Comparison of ENCODE assay signal across 3 cellular contexts in genomic region chr17:37787055-37787720, GRCh38.
TF ChIP-seq lines count a peak whose summit lies in the region.

No MANE protein-coding gene starts in this region.

TF ChIP-seq in A549, 52 proteins besides CTCF, POLR2A, EP300 and RAD21 (continues in another document):
- TF ChIP-seq ZC3H11A (IDR thresholded peaks at IDR 0.05) (no peak), USF2 (IDR thresholded peaks at IDR 0.05) (peak; percentile 63), RNF2 (IDR thresholded peaks at IDR 0.05; ENCODE audit: borderline replicate concordance, low read depth) (no peak), RFX5 (IDR thresholded peaks at IDR 0.05) (no peak), MAZ (IDR thresholded peaks at IDR 0.05; ENCODE audit: borderline replicate concordance, low read depth, low read length) (no peak), CHD4 (IDR thresholded peaks at IDR 0.05; ENCODE audit: borderline replicate concordance) (no peak), E2F6 (IDR thresholded peaks at IDR 0.05; ENCODE audit: borderline replicate concordance, low read depth) (peak; percentile 63; the same call in 1 of the 2 replicates), HES2 (IDR thresholded peaks at IDR 0.05) (no peak), EHMT2 (IDR thresholded peaks at IDR 0.05; ENCODE audit: low read depth) (no peak), REST (IDR thresholded peaks at IDR 0.05) (no peak), HOXA7 (CRISPR knock-in tag; IDR thresholded peaks at IDR 0.05) (no peak), JUN (IDR thresholded peaks at IDR 0.05) (peak in 1 of 2 experiments; percentile 48; a peak in 1 of 5 replicates), HOXB5 (CRISPR knock-in tag; IDR thresholded peaks at IDR 0.05) (no peak), HDAC2 (IDR thresholded peaks at IDR 0.05) (no peak), MAX (IDR thresholded peaks at IDR 0.05) (peak; percentile 62; the same call in 1 of the 2 replicates), FOSL2 (IDR thresholded peaks at IDR 0.05) (no peak), FOSL2 (CRISPR knock-in tag; IDR thresholded peaks at IDR 0.05) (no peak), SMC3 (IDR thresholded peaks at IDR 0.05) (peak; percentile 20; the same call in 1 of the 3 replicates), MAFK (IDR thresholded peaks at IDR 0.05; ENCODE audit: partially characterized antibody) (no peak)

TF ChIP-seq in HCT116, 20 proteins besides CTCF, POLR2A, EP300 and RAD21:
- TF ChIP-seq SP1 (IDR thresholded peaks at IDR 0.05; ENCODE audit: low read depth) (no peak), YY1 (IDR thresholded peaks at IDR 0.05; ENCODE audit: extremely low read depth, insufficient replicate concordance, low read depth, low read length) (no peak), MAX (IDR thresholded peaks at IDR 0.05) (no peak), ATF3 (IDR thresholded peaks at IDR 0.05) (no peak)

TF ChIP-seq in HepG2, 621 proteins besides CTCF, POLR2A, EP300 and RAD21 (continues in another document):
- TF ChIP-seq CBX2 (IDR thresholded peaks at IDR 0.05; ENCODE audit: low read depth, low read length) (no peak), CBX2 (CRISPR knock-in tag; IDR thresholded peaks at IDR 0.05; ENCODE audit: low read depth) (no peak), LBX2 (CRISPR knock-in tag; IDR thresholded peaks at IDR 0.05; ENCODE audit: borderline replicate concordance) (no peak), FIP1L1 (IDR thresholded peaks at IDR 0.05; ENCODE audit: borderline replicate concordance, insufficient read depth, low read depth, low read length) (no peak), ZFP41 (CRISPR knock-in tag; IDR thresholded peaks at IDR 0.05; ENCODE audit: borderline replicate concordance) (no peak), EHMT2 (IDR thresholded peaks at IDR 0.05; ENCODE audit: borderline replicate concordance, low read depth, low read length) (no peak), RARG (CRISPR knock-in tag; IDR thresholded peaks at IDR 0.05; ENCODE audit: low read depth) (no peak), PPARG (CRISPR knock-in tag; conservative IDR thresholded peaks at IDR 0.05) (no peak), REST (IDR thresholded peaks at IDR 0.05; ENCODE audit: borderline replicate concordance in 1 of 2, low read depth in 1 of 2, low read length in 2 of 2) (no peak), ZNF441 (CRISPR knock-in tag; IDR thresholded peaks at IDR 0.05; ENCODE audit: borderline replicate concordance) (no peak), ZFP37 (CRISPR knock-in tag; IDR thresholded peaks at IDR 0.05; ENCODE audit: borderline replicate concordance) (no peak), KDM4B (CRISPR knock-in tag; IDR thresholded peaks at IDR 0.05) (no peak), MIXL1 (CRISPR knock-in tag; IDR thresholded peaks at IDR 0.05) (peak; percentile 74), ZNF567 (CRISPR knock-in tag; IDR thresholded peaks at IDR 0.05; ENCODE audit: borderline replicate concordance) (no peak), SALL2 (CRISPR knock-in tag; IDR thresholded peaks at IDR 0.05) (0 out of 2 replicates have a peak, but pooled peaks have one; percentile 27), ZNF12 (CRISPR knock-in tag; IDR thresholded peaks at IDR 0.05) (0 out of 2 replicates have a peak, but pooled peaks have one; percentile 14), ZNF777 (CRISPR knock-in tag; IDR thresholded peaks at IDR 0.05) (no peak), IKZF1 (IDR thresholded peaks at IDR 0.05) (no peak), TAF15 (IDR thresholded peaks at IDR 0.05; ENCODE audit: low read depth, low read length, poor library complexity, severe bottlenecking) (no peak), SMC3 (IDR thresholded peaks at IDR 0.05; ENCODE audit: low read length) (no peak), JUN (CRISPR knock-in tag; IDR thresholded peaks at IDR 0.05) (no peak), ATF7 (IDR thresholded peaks at IDR 0.05) (no peak), ATF7 (CRISPR knock-in tag; IDR thresholded peaks at IDR 0.05) (no peak), SP4 (CRISPR knock-in tag; IDR thresholded peaks at IDR 0.05) (no peak), ZNF24 (IDR thresholded peaks at IDR 0.05) (no peak), ARID2 (CRISPR knock-in tag; IDR thresholded peaks at IDR 0.05; ENCODE audit: borderline replicate concordance) (no peak), RFX3 (CRISPR knock-in tag; IDR thresholded peaks at IDR 0.05) (no peak), SALL1 (CRISPR knock-in tag; IDR thresholded peaks at IDR 0.05) (peak; percentile 51), ZBTB37 (CRISPR knock-in tag; IDR thresholded peaks at IDR 0.05) (no peak), ZNF335 (CRISPR knock-in tag; IDR thresholded peaks at IDR 0.05) (no peak), ZNF580 (CRISPR knock-in tag; IDR thresholded peaks at IDR 0.05; ENCODE audit: borderline replicate concordance, low read depth) (no peak), ZNF264 (CRISPR knock-in tag; IDR thresholded peaks at IDR 0.05) (no peak), ZNF275 (CRISPR knock-in tag; IDR thresholded peaks at IDR 0.05; ENCODE audit: borderline replicate concordance) (no peak), RARA (CRISPR knock-in tag; IDR thresholded peaks at IDR 0.05) (peak; percentile 35; the same call in 1 of the 2 replicates), GMEB2 (CRISPR knock-in tag; IDR thresholded peaks at IDR 0.05; ENCODE audit: low read depth) (no peak), ZNF326 (CRISPR knock-in tag; IDR thresholded peaks at IDR 0.05; ENCODE audit: borderline replicate concordance) (no peak), TBP (CRISPR knock-in tag; IDR thresholded peaks at IDR 0.05) (no peak), RBM39 (IDR thresholded peaks at IDR 0.05; ENCODE audit: low read depth, low read length, poor library complexity, severe bottlenecking) (no peak), ZNF280D (CRISPR knock-in tag; IDR thresholded peaks at IDR 0.05) (no peak), CBX1 (IDR thresholded peaks at IDR 0.05; ENCODE audit: low read depth) (no peak), HNF4G (IDR thresholded peaks at IDR 0.05; ENCODE audit: borderline replicate concordance, low read depth, low read length) (peak; percentile 3; the same call in 1 of the 2 replicates), HNF4G (CRISPR knock-in tag; IDR thresholded peaks at IDR 0.05; ENCODE audit: borderline replicate concordance, low read depth) (no peak), ZNF414 (CRISPR knock-in tag; IDR thresholded peaks at IDR 0.05) (no peak), ZNF501 (CRISPR knock-in tag; IDR thresholded peaks at IDR 0.05) (no peak), SCMH1 (CRISPR knock-in tag; IDR thresholded peaks at IDR 0.05; ENCODE audit: borderline replicate concordance) (no peak), PRPF4 (IDR thresholded peaks at IDR 0.05; ENCODE audit: low read depth, low read length, poor library complexity, severe bottlenecking) (no peak), NKX3-1 (CRISPR knock-in tag; IDR thresholded peaks at IDR 0.05) (no peak), ZNF564 (CRISPR knock-in tag; IDR thresholded peaks at IDR 0.05) (no peak), KAT2B (IDR thresholded peaks at IDR 0.05; ENCODE audit: borderline replicate concordance, low read depth, low read length) (no peak), SNRNP70 (IDR thresholded peaks at IDR 0.05; ENCODE audit: low read depth, low read length) (no peak)
